In the genomic region with DNA sequence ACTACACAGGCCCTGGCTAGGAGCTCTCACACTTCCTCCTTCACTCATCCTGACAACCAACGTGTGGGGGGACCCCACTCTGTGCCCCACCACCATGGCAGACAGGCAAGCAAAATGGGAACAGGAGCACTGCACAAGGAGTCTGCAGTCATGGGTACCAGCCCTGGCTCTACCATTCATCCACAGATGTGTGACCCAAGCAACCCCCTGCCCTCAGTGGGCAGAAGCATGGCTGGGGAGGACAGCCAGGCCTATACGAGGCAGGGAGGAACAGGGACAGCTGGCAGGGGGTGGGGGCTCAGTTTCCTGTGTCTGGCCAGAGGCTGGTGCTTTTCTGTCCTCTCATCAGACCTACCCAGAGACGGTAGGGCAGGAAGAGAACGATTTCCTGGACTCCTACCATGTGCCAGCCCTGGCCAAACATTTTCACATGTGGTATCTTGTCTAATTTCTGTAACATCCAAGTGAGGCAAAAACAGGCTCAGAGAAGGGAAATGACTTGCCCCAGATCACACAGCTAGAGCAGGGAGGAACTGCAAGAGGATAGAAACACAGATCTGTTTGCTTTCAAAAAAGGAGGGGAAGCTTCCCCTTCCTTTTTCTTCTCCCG, we compare ENCODE assay signal across 12 cellular contexts.
DNase-seq lines count a peak whose midpoint lies in the region; ATAC-seq and TF ChIP-seq lines count a peak whose summit lies in the region.
"Had no signal": no experiment of that assay in that cellular context is flagged by ENCODE, and none has a peak within 500 bp of the region (broad histone marks: within the 10 kb centered on the region; RNA-seq: fewer than 3 reads in every experiment).

No MANE protein-coding gene starts in this region.

- peaks cover 90% of the 10 kb centered on the region for H3K4me1 Mint-ChIP-seq in activated T-cell treated with anti-CD3 and anti-CD28 coated beads, Interleukin-2, amount 50 U/mL, for 4 hours (ENCODE audit: low read depth)
- peaks cover 86 to 97% of the 10 kb centered on the region in 2 donors for H3K4me1 Mint-ChIP-seq in stimulated activated naive B cell treated with anti-CD40 and anti-IgM and Interleukin-4, amounts not matched to agents 10 μg/mL and 1 μg/mL and 100 μg/mL, for 72 hours

- H3K9me3 Mint-ChIP-seq in activated T-cell treated with anti-CD3 and anti-CD28 coated beads, Interleukin-2, amount 50 U/mL, for 4 hours: no peaks in the 10 kb centered on the region
- H3K9me3 Mint-ChIP-seq in stimulated activated naive B cell treated with anti-CD40 and anti-IgM and Interleukin-4, amounts not matched to agents 10 μg/mL and 1 μg/mL and 100 μg/mL, for 72 hours: no peaks in the 10 kb centered on the region
- H3K9me3 Mint-ChIP-seq: memory B cell had no signal

- in situ Hi-C loops in brain microvascular endothelial cell (cut with HindIII; ENCODE audit: low pct_ligation_motif_present, low sequenced_read_pairs): no loop called here

- DNase-seq in activated T-cell treated with anti-CD3 and anti-CD28 coated beads, Interleukin-2, amount 50 U/mL, for 4 hours: no peak
- no peak for DNase-seq in activated T-cell treated with anti-CD3 and anti-CD28 coated beads, Interleukin-2, amount 50 U/mL, for 1 hour
- DNase-seq in NOMO-1 treated with DMSO at 0.1 percent for 48 hours (lab: John Stamatoyannopoulos, UW; ENCODE audit: unreplicated experiment) (peak; percentile 25), brain microvascular endothelial cell (no peak), NCI-H2171 (lab: John Stamatoyannopoulos, UW) (no peak), foreskin fibroblast (no peak), NCI-H2081 treated with DMSO at 0.1 percent for 48 hours (lab: John Stamatoyannopoulos, UW) (no peak)
- no peak for DNase-seq in stimulated activated naive B cell treated with anti-CD40 and anti-IgM and Interleukin-4, amounts not matched to agents 10 μg/mL and 1 μg/mL and 100 μg/mL, for 72 hours
- DNase-seq: Peyer's patch, right lobe of liver had no signal

- H3K27me3 Mint-ChIP-seq in activated T-cell treated with anti-CD3 and anti-CD28 coated beads, Interleukin-2, amount 50 U/mL, for 4 hours (ENCODE audit: low read depth): no peaks in the 10 kb centered on the region
- H3K27me3 Mint-ChIP-seq in stimulated activated naive B cell treated with anti-CD40 and anti-IgM and Interleukin-4, amounts not matched to agents 10 μg/mL and 1 μg/mL and 100 μg/mL, for 72 hours: no peaks in the 10 kb centered on the region
- H3K27me3 Mint-ChIP-seq: memory B cell had no signal

- no peaks in the 10 kb centered on the region for H3K27me3 ChIP-seq in brain microvascular endothelial cell (replicated peaks)
- H3K27me3 ChIP-seq: cardiac muscle cell, Peyer's patch, right lobe of liver had no signal

- TF ChIP-seq CTCF in brain microvascular endothelial cell (IDR thresholded peaks at IDR 0.05; ENCODE audit: low read depth, low read length, missing control alignments): no peak
- no peak for TF ChIP-seq CTCF in foreskin fibroblast (IDR thresholded peaks at IDR 0.05; ENCODE audit: low read depth, low read length)

- H3K36me3 Mint-ChIP-seq in activated T-cell treated with anti-CD3 and anti-CD28 coated beads, Interleukin-2, amount 50 U/mL, for 4 hours (ENCODE audit: insufficient read depth): peaks cover 2% of the 10 kb centered on the region
- H3K36me3 Mint-ChIP-seq in stimulated activated naive B cell treated with anti-CD40 and anti-IgM and Interleukin-4, amounts not matched to agents 10 μg/mL and 1 μg/mL and 100 μg/mL, for 72 hours: no peaks in the 10 kb centered on the region
- H3K36me3 Mint-ChIP-seq: memory B cell had no signal

- no peaks in the 10 kb centered on the region for H3K36me3 ChIP-seq in brain microvascular endothelial cell (replicated peaks)
- H3K36me3 ChIP-seq: cardiac muscle cell, Peyer's patch, right lobe of liver had no signal

- H3K4me3 ChIP-seq in brain microvascular endothelial cell (ENCODE audit: low read depth, low read length) (no peak overlapping the region), foreskin fibroblast (ENCODE audit: low read depth in 1 of 2, low read length in 2 of 2) (no peak overlapping the region)
- H3K4me3 ChIP-seq: cardiac muscle cell, Peyer's patch, right lobe of liver had no signal

- ATAC-seq in activated T-cell treated with anti-CD3 and anti-CD28 coated beads, Interleukin-2, amount 50 U/mL, for 4 hours: peak; percentile 8 to 9
- ATAC-seq in stimulated activated naive B cell treated with anti-CD40 and anti-IgM and Interleukin-4, amounts not matched to agents 10 μg/mL and 1 μg/mL and 100 μg/mL, for 72 hours (replicated peaks): peak; percentile 5 to 6

- H3K27ac Mint-ChIP-seq in stimulated activated naive B cell treated with anti-CD40 and anti-IgM and Interleukin-4, amounts not matched to agents 10 μg/mL and 1 μg/mL and 100 μg/mL, for 72 hours: peak overlapping the region; percentile 97

- peak overlapping the region; percentile 7 for H3K27ac ChIP-seq in brain microvascular endothelial cell
- H3K27ac ChIP-seq: cardiac muscle cell, right lobe of liver had no signal

- no peak overlapping the region for H3K4me3 Mint-ChIP-seq in activated T-cell treated with anti-CD3 and anti-CD28 coated beads, Interleukin-2, amount 50 U/mL, for 4 hours
- no peak overlapping the region for H3K4me3 Mint-ChIP-seq in stimulated activated naive B cell treated with anti-CD40 and anti-IgM and Interleukin-4, amounts not matched to agents 10 μg/mL and 1 μg/mL and 100 μg/mL, for 72 hours
- H3K4me3 Mint-ChIP-seq: memory B cell had no signal
